Comparison of ENCODE assay signal across 13 cellular contexts in genomic region chr1:235763962-235764361, GRCh38.
DNase-seq lines count a peak whose midpoint lies in the region; ATAC-seq, FAIRE-seq and TF ChIP-seq lines count a peak whose summit lies in the region.
"Had no signal": no experiment of that assay in that cellular context is flagged by ENCODE, and none has a peak within 500 bp of the region (broad histone marks: within the 10 kb centered on the region; RNA-seq: fewer than 3 reads in every experiment).

No MANE protein-coding gene starts in this region.

- no peak overlapping the region for H3K4me3 Mint-ChIP-seq in activated naive CD8-positive, alpha-beta T cell treated with anti-CD3 and anti-CD28 coated beads, Interleukin-2, amount 50 U/mL, for 24 hours
- H3K4me3 Mint-ChIP-seq in activated naive CD8-positive, alpha-beta T cell treated with anti-CD3 and anti-CD28 coated beads for 36 hours = no peak overlapping the region
- H3K4me3 Mint-ChIP-seq in stimulated activated naive B cell treated with anti-CD40 and anti-IgM and Interleukin-4, amounts not matched to agents 10 μg/mL and 1 μg/mL and 100 μg/mL, for 72 hours = no peak overlapping the region
- no peak overlapping the region for H3K4me3 Mint-ChIP-seq in Calu3 (ENCODE audit: low read depth, unreplicated experiment)

- CTCF ChIA-PET in Calu3 (lab: Charles Lee) = no interaction called here

- WGBS in esophagus squamous epithelium, 2 donors = 63 to 64% methylated on average over 3 of the region's 3 CpGs

- no peaks in the 10 kb centered on the region for H3K9me3 ChIP-seq in esophagus squamous epithelium
- H3K9me3 ChIP-seq: adrenal gland, esophagus muscularis mucosa, Peyer's patch had no signal

- no peaks in the 10 kb centered on the region for H3K27me3 Mint-ChIP-seq in activated naive CD8-positive, alpha-beta T cell treated with anti-CD3 and anti-CD28 coated beads, Interleukin-2, amount 50 U/mL, for 24 hours
- H3K27me3 Mint-ChIP-seq in activated naive CD8-positive, alpha-beta T cell treated with anti-CD3 and anti-CD28 coated beads for 36 hours = no peaks in the 10 kb centered on the region
- H3K27me3 Mint-ChIP-seq in stimulated activated naive B cell treated with anti-CD40 and anti-IgM and Interleukin-4, amounts not matched to agents 10 μg/mL and 1 μg/mL and 100 μg/mL, for 72 hours = no peaks in the 10 kb centered on the region
- H3K27me3 Mint-ChIP-seq in Calu3 (ENCODE audit: unreplicated experiment) = no peaks in the 10 kb centered on the region

- peaks cover 0 to 89% (median 5%) of the 10 kb centered on the region in 3 donors for H3K36me3 ChIP-seq in esophagus squamous epithelium

- peaks cover 8% of the 10 kb centered on the region for H3K4me1 Mint-ChIP-seq in activated naive CD8-positive, alpha-beta T cell treated with anti-CD3 and anti-CD28 coated beads, Interleukin-2, amount 50 U/mL, for 24 hours
- peaks cover 13% of the 10 kb centered on the region for H3K4me1 Mint-ChIP-seq in activated naive CD8-positive, alpha-beta T cell treated with anti-CD3 and anti-CD28 coated beads for 36 hours
- H3K4me1 Mint-ChIP-seq in stimulated activated naive B cell treated with anti-CD40 and anti-IgM and Interleukin-4, amounts not matched to agents 10 μg/mL and 1 μg/mL and 100 μg/mL, for 72 hours = peaks cover 12% of the 10 kb centered on the region in 2 donors
- no peaks in the 10 kb centered on the region for H3K4me1 Mint-ChIP-seq in Calu3 (ENCODE audit: low read depth, unreplicated experiment)

- intact Hi-C loops in esophagus squamous epithelium (cut with DNase I) (no loop called here), Calu3 (cut with micrococcal nuclease; ENCODE audit: unreplicated experiment) (no loop called here)

- H3K27ac ChIP-seq in esophagus squamous epithelium = no peak overlapping the region
- H3K27ac ChIP-seq: adrenal gland, esophagus muscularis mucosa, Peyer's patch had no signal

- TF ChIP-seq CTCF in esophagus squamous epithelium (IDR thresholded peaks at IDR 0.05) (no peak), Calu3 (IDR thresholded peaks at IDR 0.05; ENCODE audit: unreplicated experiment) (no peak)

- peaks cover 43% of the 10 kb centered on the region for H3K36me3 Mint-ChIP-seq in activated naive CD8-positive, alpha-beta T cell treated with anti-CD3 and anti-CD28 coated beads, Interleukin-2, amount 50 U/mL, for 24 hours (ENCODE audit: low read depth)
- H3K36me3 Mint-ChIP-seq in activated naive CD8-positive, alpha-beta T cell treated with anti-CD3 and anti-CD28 coated beads for 36 hours = peaks cover 20% of the 10 kb centered on the region
- peaks cover 20 to 32% of the 10 kb centered on the region in 2 donors for H3K36me3 Mint-ChIP-seq in stimulated activated naive B cell treated with anti-CD40 and anti-IgM and Interleukin-4, amounts not matched to agents 10 μg/mL and 1 μg/mL and 100 μg/mL, for 72 hours
- H3K36me3 Mint-ChIP-seq in Calu3 (ENCODE audit: insufficient read depth, unreplicated experiment) = no peaks in the 10 kb centered on the region

- H3K27ac Mint-ChIP-seq in activated naive CD8-positive, alpha-beta T cell treated with anti-CD3 and anti-CD28 coated beads, Interleukin-2, amount 50 U/mL, for 24 hours = no peak overlapping the region
- no peak overlapping the region for H3K27ac Mint-ChIP-seq in activated naive CD8-positive, alpha-beta T cell treated with anti-CD3 and anti-CD28 coated beads for 36 hours
- no peak overlapping the region for H3K27ac Mint-ChIP-seq in stimulated activated naive B cell treated with anti-CD40 and anti-IgM and Interleukin-4, amounts not matched to agents 10 μg/mL and 1 μg/mL and 100 μg/mL, for 72 hours
- H3K27ac Mint-ChIP-seq in Calu3 (ENCODE audit: unreplicated experiment) = no peak overlapping the region

- no peak for FAIRE-seq in RCC 7860 (lab: Jason Lieb, UNC)

- H3K4me3 ChIP-seq in esophagus squamous epithelium = no peak overlapping the region
- H3K4me3 ChIP-seq: adrenal gland, esophagus muscularis mucosa, Peyer's patch, smooth muscle cell had no signal

- DNase-seq in activated naive CD8-positive, alpha-beta T cell treated with anti-CD3 and anti-CD28 coated beads, Interleukin-2, amount 50 U/mL, for 24 hours = peak; percentile 12
- no peak for DNase-seq in activated naive CD8-positive, alpha-beta T cell treated with anti-CD3 and anti-CD28 coated beads for 36 hours
- DNase-seq in RCC 7860 (ENCODE audit: low spot score) (peak; percentile 40), esophagus squamous epithelium (lab: John Stamatoyannopoulos, UW) (no peak), Calu3 (no peak)
- DNase-seq in stimulated activated naive B cell treated with anti-CD40 and anti-IgM and Interleukin-4, amounts not matched to agents 10 μg/mL and 1 μg/mL and 100 μg/mL, for 72 hours = peak; percentile 32
- DNase-seq: adrenal gland, NCI-H1092, Peyer's patch had no signal

- no peaks in the 10 kb centered on the region for H3K27me3 ChIP-seq in esophagus squamous epithelium
- H3K27me3 ChIP-seq: adrenal gland, esophagus muscularis mucosa, Peyer's patch had no signal

- no TSS peak for BruUV-seq in Calu3 (replicated peaks; lab: Mats Ljungman, UMichigan)

- peak; percentile 81 for ATAC-seq in activated naive CD8-positive, alpha-beta T cell treated with anti-CD3 and anti-CD28 coated beads, Interleukin-2, amount 50 U/mL, for 24 hours
- ATAC-seq in HG02610 (IDR thresholded peaks at IDR 0.05; ENCODE audit: unreplicated experiment) (peak; percentile 49), esophagus mucosa (no peak)
- peak; percentile 86 to 87 for ATAC-seq in stimulated activated naive B cell treated with anti-CD40 and anti-IgM and Interleukin-4, amounts not matched to agents 10 μg/mL and 1 μg/mL and 100 μg/mL, for 72 hours (replicated peaks)

- no peaks in the 10 kb centered on the region for H3K9me3 Mint-ChIP-seq in activated naive CD8-positive, alpha-beta T cell treated with anti-CD3 and anti-CD28 coated beads, Interleukin-2, amount 50 U/mL, for 24 hours
- H3K9me3 Mint-ChIP-seq in activated naive CD8-positive, alpha-beta T cell treated with anti-CD3 and anti-CD28 coated beads for 36 hours = no peaks in the 10 kb centered on the region
- no peaks in the 10 kb centered on the region for H3K9me3 Mint-ChIP-seq in stimulated activated naive B cell treated with anti-CD40 and anti-IgM and Interleukin-4, amounts not matched to agents 10 μg/mL and 1 μg/mL and 100 μg/mL, for 72 hours
- H3K9me3 Mint-ChIP-seq in Calu3 (ENCODE audit: low read depth, unreplicated experiment) = no peaks in the 10 kb centered on the region

- H3K4me1 ChIP-seq in esophagus squamous epithelium = no peaks in the 10 kb centered on the region
- H3K4me1 ChIP-seq: adrenal gland, esophagus muscularis mucosa, Peyer's patch had no signal

- no peak for TF ChIP-seq POLR2A in esophagus squamous epithelium (IDR thresholded peaks at IDR 0.05)

Comparison
In these comparisons a context has a peak if more than half of its experiments do, and no peak if none do; other contexts are left out.
1. DNase-seq: peak in activated naive CD8-positive, alpha-beta T cell treated with anti-CD3 and anti-CD28 coated beads, Interleukin-2, amount 50 U/mL, for 24 hours (single experiment), RCC 7860 (single experiment) and stimulated activated naive B cell treated with anti-CD40 and anti-IgM and Interleukin-4, amounts not matched to agents 10 μg/mL and 1 μg/mL and 100 μg/mL, for 72 hours (single experiment); none in activated naive CD8-positive, alpha-beta T cell treated with anti-CD3 and anti-CD28 coated beads for 36 hours (single experiment), esophagus squamous epithelium (single experiment) and Calu3 (single experiment).